In the genomic region with DNA sequence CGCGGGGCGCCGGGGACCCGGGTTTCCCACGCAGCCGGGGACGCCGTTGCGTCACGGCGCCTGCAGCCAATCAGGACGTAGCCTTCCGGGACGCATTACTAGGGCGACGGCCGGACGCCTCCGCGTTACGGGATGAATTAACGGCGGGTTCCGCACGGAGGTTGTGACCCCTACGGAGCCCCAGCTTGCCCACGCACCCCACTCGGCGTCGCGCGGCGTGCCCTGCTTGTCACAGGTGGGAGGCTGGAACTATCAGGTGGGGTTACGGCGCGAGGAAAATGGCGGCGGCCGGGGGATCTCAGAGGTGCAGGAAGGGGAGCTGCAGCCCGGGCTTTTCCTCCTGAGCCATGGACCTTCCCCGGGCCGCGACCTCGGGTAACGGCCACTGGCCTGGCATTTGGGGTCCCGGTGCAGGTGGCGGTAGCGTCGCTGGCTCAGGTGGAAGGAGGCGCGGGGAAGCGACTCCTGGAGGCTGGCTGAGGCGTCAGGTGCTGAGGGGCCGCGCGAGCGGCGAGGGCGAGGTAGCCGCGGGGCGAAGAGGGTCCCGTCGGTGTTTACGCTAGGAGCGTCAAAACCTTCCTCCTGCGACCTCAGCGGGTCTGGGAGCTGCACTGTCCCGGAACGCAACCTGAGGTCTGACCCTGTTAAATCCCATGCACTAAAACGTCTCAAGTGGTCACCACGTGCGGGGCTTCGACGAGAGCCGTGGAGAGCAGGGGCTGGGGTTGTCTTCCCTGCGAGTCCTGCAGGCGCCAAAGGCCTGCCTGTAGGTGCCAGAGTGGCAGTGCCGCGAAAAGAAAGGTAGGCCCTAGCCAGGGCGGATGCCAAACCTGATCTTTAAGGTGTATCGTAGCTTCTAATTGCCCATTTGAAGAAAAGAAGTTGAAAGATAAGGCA, we compare ENCODE assay signal across 1 cellular context.
TF ChIP-seq lines count a peak whose summit lies in the region.

A gene (plus strand): TSS at position 98 of the 897 bp plus-strand sequence. CDS start 78,345 bp downstream, outside the sequence.

TF ChIP-seq in HepG2, 621 proteins besides CTCF, POLR2A, EP300 and RAD21 (continued from another document and continues in another):
- TF ChIP-seq ZNF879 (CRISPR knock-in tag; IDR thresholded peaks at IDR 0.05) (peak; percentile 99), EED (CRISPR knock-in tag; IDR thresholded peaks at IDR 0.05) (peak; percentile 99), HNRNPUL1 (IDR thresholded peaks at IDR 0.05; ENCODE audit: low read depth, low read length) (0 out of 2 replicates have a peak, but pooled peaks have one; percentile 25), KMT2A (CRISPR knock-in tag; IDR thresholded peaks at IDR 0.05) (peak; percentile 92), CREM (IDR thresholded peaks at IDR 0.05) (peak; percentile 91), CREM (CRISPR knock-in tag; IDR thresholded peaks at IDR 0.05) (peak; percentile 60), ZSCAN9 (CRISPR knock-in tag; IDR thresholded peaks at IDR 0.05; ENCODE audit: borderline replicate concordance) (peak; percentile 94; the same call in 1 of the 2 replicates), NPAS2 (CRISPR knock-in tag; IDR thresholded peaks at IDR 0.05; ENCODE audit: borderline replicate concordance) (peak; percentile 72; the same call in 1 of the 2 replicates), ZFP41 (CRISPR knock-in tag; IDR thresholded peaks at IDR 0.05; ENCODE audit: borderline replicate concordance) (peak; percentile 98), YY1 (IDR thresholded peaks at IDR 0.05; ENCODE audit: insufficient read depth, insufficient replicate concordance, low read depth, low read length) (peak; percentile 92), FIP1L1 (IDR thresholded peaks at IDR 0.05; ENCODE audit: borderline replicate concordance, insufficient read depth, low read depth, low read length) (no peak), SIX4 (CRISPR knock-in tag; IDR thresholded peaks at IDR 0.05) (0 out of 2 replicates have a peak, but pooled peaks have one; percentile 5), YEATS4 (CRISPR knock-in tag; IDR thresholded peaks at IDR 0.05; ENCODE audit: borderline replicate concordance) (peak; percentile 97), SOX5 (CRISPR knock-in tag; IDR thresholded peaks at IDR 0.05; ENCODE audit: borderline replicate concordance) (no peak), ZMYM2 (CRISPR knock-in tag; IDR thresholded peaks at IDR 0.05) (peak; percentile 97), PAF1 (CRISPR knock-in tag; IDR thresholded peaks at IDR 0.05) (no peak), ZNF350 (CRISPR knock-in tag; IDR thresholded peaks at IDR 0.05; ENCODE audit: borderline replicate concordance, low read depth) (peak; percentile 87; the same call in 1 of the 2 replicates), GPN1 (CRISPR knock-in tag; IDR thresholded peaks at IDR 0.05; ENCODE audit: borderline replicate concordance) (peak; percentile 80; the same call in 1 of the 2 replicates), GABPB1 (CRISPR knock-in tag; IDR thresholded peaks at IDR 0.05) (peak; percentile 82), ZNF430 (CRISPR knock-in tag; IDR thresholded peaks at IDR 0.05) (peak; percentile 96; the same call in 1 of the 2 replicates), TP53 (CRISPR knock-in tag; conservative IDR thresholded peaks at IDR 0.05) (peak; percentile 54), MEIS1 (CRISPR knock-in tag; IDR thresholded peaks at IDR 0.05; ENCODE audit: borderline replicate concordance) (peak; percentile 92), CBX5 (CRISPR knock-in tag; IDR thresholded peaks at IDR 0.05; ENCODE audit: borderline replicate concordance) (peak; percentile 76; the same call in 1 of the 2 replicates), KDM1A (CRISPR knock-in tag; IDR thresholded peaks at IDR 0.05) (peak; percentile 6; the same call in 1 of the 2 replicates), MIER2 (CRISPR knock-in tag; IDR thresholded peaks at IDR 0.05) (0 out of 2 replicates have a peak, but pooled peaks have one; percentile 21), ZNF678 (CRISPR knock-in tag; IDR thresholded peaks at IDR 0.05) (peak; percentile 99), SP2 (CRISPR knock-in tag; IDR thresholded peaks at IDR 0.05) (peak; percentile 47; the same call in 1 of the 2 replicates), ADNP (CRISPR knock-in tag; IDR thresholded peaks at IDR 0.05) (no peak), KDM6A (CRISPR knock-in tag; IDR thresholded peaks at IDR 0.05; ENCODE audit: low read depth) (no peak), ZFP36 (IDR thresholded peaks at IDR 0.05; ENCODE audit: borderline replicate concordance, low read depth, low read length, partially characterized antibody) (no peak), KLF9 (CRISPR knock-in tag; IDR thresholded peaks at IDR 0.05; ENCODE audit: low read depth) (no peak), ZNF660 (CRISPR knock-in tag; IDR thresholded peaks at IDR 0.05; ENCODE audit: borderline replicate concordance, low read depth) (peak; percentile 92), NBN (conservative IDR thresholded peaks at IDR 0.05) (no peak), ZBTB7A (CRISPR knock-in tag; IDR thresholded peaks at IDR 0.05) (peak; percentile 92), ZMYM3 (CRISPR knock-in tag; IDR thresholded peaks at IDR 0.05) (peak; percentile 70; the same call in 1 of the 2 replicates), ZNF841 (CRISPR knock-in tag; IDR thresholded peaks at IDR 0.05; ENCODE audit: borderline replicate concordance) (peak; percentile 96; the same call in 1 of the 2 replicates), ZNF850 (CRISPR knock-in tag; conservative IDR thresholded peaks at IDR 0.05) (no peak), HMG20A (CRISPR knock-in tag; IDR thresholded peaks at IDR 0.05; ENCODE audit: borderline replicate concordance) (no peak), ZIK1 (CRISPR knock-in tag; IDR thresholded peaks at IDR 0.05; ENCODE audit: borderline replicate concordance, low read depth) (peak; percentile 94), ZC3H13 (CRISPR knock-in tag; IDR thresholded peaks at IDR 0.05) (peak; percentile 94; the same call in 1 of the 2 replicates)
- TF ChIP-seq, protein P1, sequence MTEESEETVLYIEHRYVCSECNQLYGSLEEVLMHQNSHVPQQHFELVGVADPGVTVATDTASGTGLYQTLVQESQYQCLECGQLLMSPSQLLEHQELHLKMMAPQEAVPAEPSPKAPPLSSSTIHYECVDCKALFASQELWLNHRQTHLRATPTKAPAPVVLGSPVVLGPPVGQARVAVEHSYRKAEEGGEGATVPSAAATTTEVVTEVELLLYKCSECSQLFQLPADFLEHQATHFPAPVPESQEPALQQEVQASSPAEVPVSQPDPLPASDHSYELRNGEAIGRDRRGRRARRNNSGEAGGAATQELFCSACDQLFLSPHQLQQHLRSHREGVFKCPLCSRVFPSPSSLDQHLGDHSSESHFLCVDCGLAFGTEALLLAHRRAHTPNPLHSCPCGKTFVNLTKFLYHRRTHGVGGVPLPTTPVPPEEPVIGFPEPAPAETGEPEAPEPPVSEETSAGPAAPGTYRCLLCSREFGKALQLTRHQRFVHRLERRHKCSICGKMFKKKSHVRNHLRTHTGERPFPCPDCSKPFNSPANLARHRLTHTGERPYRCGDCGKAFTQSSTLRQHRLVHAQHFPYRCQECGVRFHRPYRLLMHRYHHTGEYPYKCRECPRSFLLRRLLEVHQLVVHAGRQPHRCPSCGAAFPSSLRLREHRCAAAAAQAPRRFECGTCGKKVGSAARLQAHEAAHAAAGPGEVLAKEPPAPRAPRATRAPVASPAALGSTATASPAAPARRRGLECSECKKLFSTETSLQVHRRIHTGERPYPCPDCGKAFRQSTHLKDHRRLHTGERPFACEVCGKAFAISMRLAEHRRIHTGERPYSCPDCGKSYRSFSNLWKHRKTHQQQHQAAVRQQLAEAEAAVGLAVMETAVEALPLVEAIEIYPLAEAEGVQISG (CRISPR knock-in tag; IDR thresholded peaks at IDR 0.05), result peak; percentile 70
- TF ChIP-seq, protein P2, sequence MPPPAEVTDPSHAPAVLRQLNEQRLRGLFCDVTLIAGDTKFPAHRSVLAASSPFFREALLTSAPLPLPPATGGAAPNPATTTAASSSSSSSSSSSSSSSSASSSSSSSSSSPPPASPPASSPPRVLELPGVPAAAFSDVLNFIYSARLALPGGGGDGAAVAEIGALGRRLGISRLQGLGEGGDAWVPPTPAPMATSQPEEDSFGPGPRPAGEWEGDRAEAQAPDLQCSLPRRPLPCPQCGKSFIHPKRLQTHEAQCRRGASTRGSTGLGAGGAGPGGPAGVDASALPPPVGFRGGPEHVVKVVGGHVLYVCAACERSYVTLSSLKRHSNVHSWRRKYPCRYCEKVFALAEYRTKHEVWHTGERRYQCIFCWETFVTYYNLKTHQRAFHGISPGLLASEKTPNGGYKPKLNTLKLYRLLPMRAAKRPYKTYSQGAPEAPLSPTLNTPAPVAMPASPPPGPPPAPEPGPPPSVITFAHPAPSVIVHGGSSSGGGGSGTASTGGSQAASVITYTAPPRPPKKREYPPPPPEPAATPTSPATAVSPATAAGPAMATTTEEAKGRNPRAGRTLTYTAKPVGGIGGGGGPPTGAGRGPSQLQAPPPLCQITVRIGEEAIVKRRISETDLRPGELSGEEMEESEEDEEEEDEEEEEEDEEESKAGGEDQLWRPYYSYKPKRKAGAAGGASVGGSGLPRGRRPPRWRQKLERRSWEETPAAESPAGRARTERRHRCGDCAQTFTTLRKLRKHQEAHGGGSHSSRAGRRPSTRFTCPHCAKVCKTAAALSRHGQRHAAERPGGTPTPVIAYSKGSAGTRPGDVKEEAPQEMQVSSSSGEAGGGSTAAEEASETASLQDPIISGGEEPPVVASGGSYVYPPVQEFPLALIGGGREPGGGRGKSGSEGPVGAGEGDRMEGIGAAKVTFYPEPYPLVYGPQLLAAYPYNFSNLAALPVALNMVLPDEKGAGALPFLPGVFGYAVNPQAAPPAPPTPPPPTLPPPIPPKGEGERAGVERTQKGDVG (CRISPR knock-in tag; IDR thresholded peaks at IDR 0.05; ENCODE audit: borderline replicate concordance), result peak; percentile 97; the same call in 1 of the 2 replicates
- TF ChIP-seq, protein P3, sequence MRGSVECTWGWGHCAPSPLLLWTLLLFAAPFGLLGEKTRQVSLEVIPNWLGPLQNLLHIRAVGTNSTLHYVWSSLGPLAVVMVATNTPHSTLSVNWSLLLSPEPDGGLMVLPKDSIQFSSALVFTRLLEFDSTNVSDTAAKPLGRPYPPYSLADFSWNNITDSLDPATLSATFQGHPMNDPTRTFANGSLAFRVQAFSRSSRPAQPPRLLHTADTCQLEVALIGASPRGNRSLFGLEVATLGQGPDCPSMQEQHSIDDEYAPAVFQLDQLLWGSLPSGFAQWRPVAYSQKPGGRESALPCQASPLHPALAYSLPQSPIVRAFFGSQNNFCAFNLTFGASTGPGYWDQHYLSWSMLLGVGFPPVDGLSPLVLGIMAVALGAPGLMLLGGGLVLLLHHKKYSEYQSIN (CRISPR knock-in tag; IDR thresholded peaks at IDR 0.05; ENCODE audit: borderline replicate concordance), result peak; percentile 61; the same call in 1 of the 2 replicates
- TF ChIP-seq, protein P4, sequence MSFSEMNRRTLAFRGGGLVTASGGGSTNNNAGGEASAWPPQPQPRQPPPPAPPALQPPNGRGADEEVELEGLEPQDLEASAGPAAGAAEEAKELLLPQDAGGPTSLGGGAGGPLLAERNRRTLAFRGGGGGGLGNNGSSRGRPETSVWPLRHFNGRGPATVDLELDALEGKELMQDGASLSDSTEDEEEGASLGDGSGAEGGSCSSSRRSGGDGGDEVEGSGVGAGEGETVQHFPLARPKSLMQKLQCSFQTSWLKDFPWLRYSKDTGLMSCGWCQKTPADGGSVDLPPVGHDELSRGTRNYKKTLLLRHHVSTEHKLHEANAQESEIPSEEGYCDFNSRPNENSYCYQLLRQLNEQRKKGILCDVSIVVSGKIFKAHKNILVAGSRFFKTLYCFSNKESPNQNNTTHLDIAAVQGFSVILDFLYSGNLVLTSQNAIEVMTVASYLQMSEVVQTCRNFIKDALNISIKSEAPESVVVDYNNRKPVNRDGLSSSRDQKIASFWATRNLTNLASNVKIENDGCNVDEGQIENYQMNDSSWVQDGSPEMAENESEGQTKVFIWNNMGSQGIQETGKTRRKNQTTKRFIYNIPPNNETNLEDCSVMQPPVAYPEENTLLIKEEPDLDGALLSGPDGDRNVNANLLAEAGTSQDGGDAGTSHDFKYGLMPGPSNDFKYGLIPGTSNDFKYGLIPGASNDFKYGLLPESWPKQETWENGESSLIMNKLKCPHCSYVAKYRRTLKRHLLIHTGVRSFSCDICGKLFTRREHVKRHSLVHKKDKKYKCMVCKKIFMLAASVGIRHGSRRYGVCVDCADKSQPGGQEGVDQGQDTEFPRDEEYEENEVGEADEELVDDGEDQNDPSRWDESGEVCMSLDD (CRISPR knock-in tag; IDR thresholded peaks at IDR 0.05; ENCODE audit: borderline replicate concordance), result peak; percentile 88
- TF ChIP-seq, protein P5, sequence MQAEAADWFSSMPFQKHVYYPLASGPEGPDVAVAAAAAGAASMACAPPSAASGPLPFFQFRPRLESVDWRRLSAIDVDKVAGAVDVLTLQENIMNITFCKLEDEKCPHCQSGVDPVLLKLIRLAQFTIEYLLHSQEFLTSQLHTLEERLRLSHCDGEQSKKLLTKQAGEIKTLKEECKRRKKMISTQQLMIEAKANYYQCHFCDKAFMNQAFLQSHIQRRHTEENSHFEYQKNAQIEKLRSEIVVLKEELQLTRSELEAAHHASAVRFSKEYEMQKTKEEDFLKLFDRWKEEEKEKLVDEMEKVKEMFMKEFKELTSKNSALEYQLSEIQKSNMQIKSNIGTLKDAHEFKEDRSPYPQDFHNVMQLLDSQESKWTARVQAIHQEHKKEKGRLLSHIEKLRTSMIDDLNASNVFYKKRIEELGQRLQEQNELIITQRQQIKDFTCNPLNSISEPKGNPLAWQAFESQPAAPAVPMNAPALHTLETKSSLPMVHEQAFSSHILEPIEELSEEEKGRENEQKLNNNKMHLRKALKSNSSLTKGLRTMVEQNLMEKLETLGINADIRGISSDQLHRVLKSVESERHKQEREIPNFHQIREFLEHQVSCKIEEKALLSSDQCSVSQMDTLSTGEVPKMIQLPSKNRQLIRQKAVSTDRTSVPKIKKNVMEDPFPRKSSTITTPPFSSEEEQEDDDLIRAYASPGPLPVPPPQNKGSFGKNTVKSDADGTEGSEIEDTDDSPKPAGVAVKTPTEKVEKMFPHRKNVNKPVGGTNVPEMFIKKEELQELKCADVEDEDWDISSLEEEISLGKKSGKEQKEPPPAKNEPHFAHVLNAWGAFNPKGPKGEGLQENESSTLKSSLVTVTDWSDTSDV (CRISPR knock-in tag; IDR thresholded peaks at IDR 0.05), result peak; percentile 99
- TF ChIP-seq, protein P6, sequence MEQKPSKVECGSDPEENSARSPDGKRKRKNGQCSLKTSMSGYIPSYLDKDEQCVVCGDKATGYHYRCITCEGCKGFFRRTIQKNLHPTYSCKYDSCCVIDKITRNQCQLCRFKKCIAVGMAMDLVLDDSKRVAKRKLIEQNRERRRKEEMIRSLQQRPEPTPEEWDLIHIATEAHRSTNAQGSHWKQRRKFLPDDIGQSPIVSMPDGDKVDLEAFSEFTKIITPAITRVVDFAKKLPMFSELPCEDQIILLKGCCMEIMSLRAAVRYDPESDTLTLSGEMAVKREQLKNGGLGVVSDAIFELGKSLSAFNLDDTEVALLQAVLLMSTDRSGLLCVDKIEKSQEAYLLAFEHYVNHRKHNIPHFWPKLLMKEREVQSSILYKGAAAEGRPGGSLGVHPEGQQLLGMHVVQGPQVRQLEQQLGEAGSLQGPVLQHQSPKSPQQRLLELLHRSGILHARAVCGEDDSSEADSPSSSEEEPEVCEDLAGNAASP (CRISPR knock-in tag; IDR thresholded peaks at IDR 0.05; ENCODE audit: borderline replicate concordance), result peak; percentile 19
- TF ChIP-seq, protein P7, sequence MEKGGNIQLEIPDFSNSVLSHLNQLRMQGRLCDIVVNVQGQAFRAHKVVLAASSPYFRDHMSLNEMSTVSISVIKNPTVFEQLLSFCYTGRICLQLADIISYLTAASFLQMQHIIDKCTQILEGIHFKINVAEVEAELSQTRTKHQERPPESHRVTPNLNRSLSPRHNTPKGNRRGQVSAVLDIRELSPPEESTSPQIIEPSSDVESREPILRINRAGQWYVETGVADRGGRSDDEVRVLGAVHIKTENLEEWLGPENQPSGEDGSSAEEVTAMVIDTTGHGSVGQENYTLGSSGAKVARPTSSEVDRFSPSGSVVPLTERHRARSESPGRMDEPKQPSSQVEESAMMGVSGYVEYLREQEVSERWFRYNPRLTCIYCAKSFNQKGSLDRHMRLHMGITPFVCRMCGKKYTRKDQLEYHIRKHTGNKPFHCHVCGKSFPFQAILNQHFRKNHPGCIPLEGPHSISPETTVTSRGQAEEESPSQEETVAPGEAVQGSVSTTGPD (CRISPR knock-in tag; IDR thresholded peaks at IDR 0.05), result peak; percentile 84
